Comparison of ENCODE assay signal across 15 cellular contexts in the genomic region with DNA sequence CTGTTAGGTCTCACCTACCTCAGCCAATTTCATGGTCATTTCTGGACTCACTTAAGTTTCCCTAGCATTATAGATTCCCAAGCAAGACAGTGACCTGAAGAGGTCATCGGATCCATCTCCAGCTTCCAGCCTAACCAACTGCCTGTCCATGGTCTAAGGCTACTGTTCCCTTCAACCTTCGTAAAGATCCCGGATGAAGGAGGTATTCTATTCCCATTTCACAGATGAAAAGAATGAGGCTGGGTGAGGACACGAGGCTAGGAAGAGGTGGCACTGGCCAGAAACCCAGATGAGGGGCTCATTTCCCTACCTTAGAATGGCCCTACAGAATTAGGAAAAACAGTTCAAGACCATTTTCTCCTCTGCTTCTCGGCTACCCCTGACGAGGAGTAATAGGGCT. TPM values are rescaled to one million over a fixed set of nuclear protein-coding genes. Genes with fewer than 3 reads are reported as not detected.
"Had no signal": no experiment of that assay in that cellular context is flagged by ENCODE, and none has a peak within 500 bp of the region (broad histone marks: within the 10 kb centered on the region; RNA-seq: fewer than 3 reads in every experiment).

No MANE protein-coding gene starts in this region.

- H3K36me3 ChIP-seq: brain microvascular endothelial cell, pancreas, right lobe of liver, thyroid gland had no signal

- H3K4me3 ChIP-seq: hepatocyte, pancreas, right lobe of liver, thyroid gland had no signal

- H3K4me2 ChIP-seq: hepatocyte had no signal

- H2AFZ ChIP-seq: hepatocyte had no signal

- H3K4me1 ChIP-seq: pancreas, right lobe of liver, thyroid gland had no signal

- H3K27me3 ChIP-seq: brain microvascular endothelial cell, hepatocyte, pancreas, right lobe of liver, thyroid gland had no signal

- H3K27ac ChIP-seq: brain microvascular endothelial cell, pancreas, right lobe of liver, thyroid gland had no signal

- DNase-seq: activated CD4-positive, alpha-beta T cell treated with anti-CD3 and anti-CD28 coated beads, Interleukin-2, amount 10 ng/mL, durations not matched to agents 7 days and 5 days; activated CD8-positive, alpha-beta T cell treated with anti-CD3 and anti-CD28 coated beads, Interleukin-2, amount 10 ng/mL, durations not matched to agents 7 days and 5 days; activated naive CD4-positive, alpha-beta T cell treated with anti-CD3 and anti-CD28 coated beads for 36 hours; activated T-cell treated with anti-CD3 and anti-CD28 coated beads, Interleukin-2, amount 50 U/mL, for 24 hours; effector memory CD4-positive, alpha-beta T cell; naive thymus-derived CD8-positive, alpha-beta T cell; pancreas; right lobe of liver; stimulated activated CD4-positive, alpha-beta T cell treated with anti-CD3 and anti-CD28 coated beads, Interleukin-4, amount 100 ng/mL, for 24 hours; T-helper 1 cell; T1000; thyroid gland had no signal

- H3K9me3 ChIP-seq: pancreas, right lobe of liver, thyroid gland had no signal

RNA-seq across cellular contexts. Expression of a gene that starts 31.3 kb away (rescaled TPM):
- total RNA-seq: activated CD4-positive, alpha-beta T cell treated with anti-CD3 and anti-CD28 coated beads, Interleukin-2, amount 10 ng/mL, durations not matched to agents 7 days and 5 days; activated CD8-positive, alpha-beta T cell treated with anti-CD3 and anti-CD28 coated beads, Interleukin-2, amount 10 ng/mL, durations not matched to agents 7 days and 5 days; activated naive CD4-positive, alpha-beta T cell treated with anti-CD3 and anti-CD28 coated beads for 36 hours; left lobe of liver; naive thymus-derived CD8-positive, alpha-beta T cell had no signal
- polyA plus RNA-seq: naive thymus-derived CD8-positive, alpha-beta T cell had no signal
